9 cellular contexts compared by ENCODE assay signal in the genomic region with DNA sequence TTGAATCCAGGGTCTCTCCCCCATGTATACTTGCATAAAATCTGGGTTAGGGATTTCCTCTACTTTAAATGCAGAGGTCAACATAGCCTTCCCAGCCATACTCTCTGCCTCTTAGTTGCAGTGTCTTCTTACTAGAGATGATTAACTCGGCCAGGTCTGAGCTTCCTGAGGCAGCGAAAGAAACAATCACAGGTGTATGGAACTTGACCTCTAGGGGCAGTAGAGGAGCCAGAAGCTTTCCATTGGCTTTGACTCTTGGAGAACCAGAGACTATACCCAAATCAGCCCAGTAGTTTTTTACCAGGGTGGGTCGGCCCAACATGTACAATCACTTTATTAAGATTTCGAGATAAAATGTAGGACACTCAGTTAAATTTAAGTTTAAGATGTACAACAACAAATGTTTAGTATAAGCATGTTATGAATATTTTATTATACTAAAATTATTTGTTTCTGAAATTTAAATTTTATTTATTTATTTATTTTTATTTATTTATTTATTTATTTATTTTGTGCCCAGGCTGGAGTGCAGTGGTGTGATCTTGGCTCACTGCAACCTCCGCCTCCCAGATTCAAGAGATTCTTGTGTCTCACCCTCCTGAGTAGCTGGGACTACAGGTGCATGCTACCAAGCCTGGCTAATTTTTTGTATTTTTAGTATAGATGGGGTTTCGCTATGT. TPM values are rescaled to one million over a fixed set of nuclear protein-coding genes. Genes with fewer than 3 reads are reported as not detected.
A peak's percentile ranks its signal among the peaks of the same experiment; 100 is the strongest.
DNase-seq lines count a peak whose midpoint lies in the region; ATAC-seq and TF ChIP-seq lines count a peak whose summit lies in the region.
"Had no signal": no experiment of that assay in that cellular context is flagged by ENCODE, and none has a peak within 500 bp of the region (broad histone marks: within the 10 kb centered on the region; RNA-seq: fewer than 3 reads in every experiment).

No MANE protein-coding gene starts in this region.

- intact Hi-C loops in MCF 10A (cut with micrococcal nuclease) (no loop called here), breast epithelium (cut with DNase I; ENCODE audit: low total_unique reads) (loop anchor here (5.0 kb wide), 1 partner anchor 504 kb away; no protein-coding TSS in a partner anchor), lower lobe of right lung (cut with DNase I) (no loop called here)

- no TSS peak for BruUV-seq in MCF 10A (replicated peaks; lab: Mats Ljungman, UMichigan)

- no peak for ATAC-seq in lower lobe of right lung
- ATAC-seq in T-helper 17 cell, result no peak

- H3K4me1 ChIP-seq in breast epithelium, result no peaks in the 10 kb centered on the region
- no peaks in the 10 kb centered on the region for H3K4me1 ChIP-seq in lower lobe of right lung

- H3K27ac ChIP-seq in breast epithelium (no peak overlapping the region), lower lobe of right lung (no peak overlapping the region)

- H3K4me3 Mint-ChIP-seq in MCF 10A (ENCODE audit: unreplicated experiment) (no peak overlapping the region), HFFc6 (no peak overlapping the region), T-helper 17 cell (no peak overlapping the region)

- TF ChIP-seq POLR2A in breast epithelium (IDR thresholded peaks at IDR 0.05), result no peak

- H3K27me3 Mint-ChIP-seq in MCF 10A (ENCODE audit: insufficient read depth, unreplicated experiment) (no peaks in the 10 kb centered on the region), HFFc6 (ENCODE audit: insufficient read depth) (peaks cover 3% of the 10 kb centered on the region), T-helper 17 cell (peaks cover 44% of the 10 kb centered on the region)

- no peaks in the 10 kb centered on the region for H3K36me3 ChIP-seq in breast epithelium
- H3K36me3 ChIP-seq in lower lobe of right lung, result no peaks in the 10 kb centered on the region

- no peak overlapping the region for H3K27ac Mint-ChIP-seq in MCF 10A (ENCODE audit: low read depth, unreplicated experiment)
- no peak overlapping the region for H3K27ac Mint-ChIP-seq in HFFc6
- H3K27ac Mint-ChIP-seq in T-helper 17 cell, result no peak overlapping the region
- H3K27ac Mint-ChIP-seq: activated naive CD4-positive, alpha-beta T cell treated with anti-CD3 and anti-CD28 coated beads, Interleukin-2, amount 50 U/mL, for 72 hours had no signal

- CTCF ChIA-PET in MCF 10A (lab: Yijun Ruan, JAX), result interaction anchor here (0.6 to 1.1 kb wide), 3 partner anchors 29 to 609 kb away, joined by 3 to 7 read pairs (median 3); no protein-coding TSS in a partner anchor

- H3K4me1 Mint-ChIP-seq in MCF 10A (ENCODE audit: insufficient read depth, unreplicated experiment), result no peaks in the 10 kb centered on the region
- no peaks in the 10 kb centered on the region for H3K4me1 Mint-ChIP-seq in HFFc6 (ENCODE audit: low read depth)
- no peaks in the 10 kb centered on the region for H3K4me1 Mint-ChIP-seq in T-helper 17 cell

- in situ Hi-C loops in SK-MEL-5 (cut with HindIII; ENCODE audit: low pct_unique_long_range_greater_than_20kb, low sequenced_read_pairs), result no loop called here

- no peaks in the 10 kb centered on the region for H3K27me3 ChIP-seq in breast epithelium
- H3K27me3 ChIP-seq in lower lobe of right lung (ENCODE audit: low read depth), result no peaks in the 10 kb centered on the region

- no peaks in the 10 kb centered on the region for H3K9me3 ChIP-seq in breast epithelium
- H3K9me3 ChIP-seq in lower lobe of right lung, result no peaks in the 10 kb centered on the region
- H3K9me3 ChIP-seq in T-helper 17 cell (ENCODE audit: control insufficient read depth, low read length, poor library complexity, severe bottlenecking), result no peaks in the 10 kb centered on the region

- H3K36me3 Mint-ChIP-seq in MCF 10A (ENCODE audit: insufficient read depth, unreplicated experiment) (no peaks in the 10 kb centered on the region), HFFc6 (ENCODE audit: low read depth) (no peaks in the 10 kb centered on the region), T-helper 17 cell (ENCODE audit: low read depth) (no peaks in the 10 kb centered on the region)
- H3K36me3 Mint-ChIP-seq: activated naive CD4-positive, alpha-beta T cell treated with anti-CD3 and anti-CD28 coated beads, Interleukin-2, amount 50 U/mL, for 72 hours had no signal

- H3K9me3 Mint-ChIP-seq in MCF 10A (ENCODE audit: unreplicated experiment) (no peaks in the 10 kb centered on the region), HFFc6 (no peaks in the 10 kb centered on the region)
- H3K9me3 Mint-ChIP-seq: activated naive CD4-positive, alpha-beta T cell treated with anti-CD3 and anti-CD28 coated beads, Interleukin-2, amount 50 U/mL, for 72 hours had no signal

- POLR2A ChIA-PET in MCF 10A (lab: Yijun Ruan, JAX), result no interaction called here

- H3K4me3 ChIP-seq in breast epithelium (no peak overlapping the region), lower lobe of right lung (no peak overlapping the region)

- peak; percentile 26 for TF ChIP-seq CTCF in MCF 10A (IDR thresholded peaks at IDR 0.05; ENCODE audit: unreplicated experiment)
- no peak for TF ChIP-seq CTCF in breast epithelium (IDR thresholded peaks at IDR 0.05)
- peak; percentile 49 for TF ChIP-seq CTCF in HFFc6 (IDR thresholded peaks at IDR 0.05)
- peak; percentile 36 for TF ChIP-seq CTCF in lower lobe of right lung (IDR thresholded peaks at IDR 0.05)

- peak; percentile 39 for DNase-seq in MCF 10A (ENCODE audit: unreplicated experiment)
- no peak for DNase-seq in breast epithelium (ENCODE audit: low spot score in 2 of 2)
- DNase-seq in HFFc6, result no peak
- DNase-seq in SK-MEL-5 (ENCODE audit: low read depth, low spot score), result peak; percentile 60
- no peak for DNase-seq in lower lobe of right lung
- DNase-seq in OCI-M2 (lab: John Stamatoyannopoulos, UW; ENCODE audit: unreplicated experiment), result no peak
- no peak for DNase-seq in NCI-H1417 (lab: John Stamatoyannopoulos, UW)
- no peak for DNase-seq in T-helper 17 cell

RNA-seq across cellular contexts. Expression of a gene that starts 48.0 kb away (rescaled TPM):
- not detected in 2 replicates for total RNA-seq in MCF 10A (2022)
- 1 to 10 TPM in 1 of 3 donors, under 1 TPM in 2; 0.29 to 1.8 (median 0.33) TPM for total RNA-seq in breast epithelium
- not detected for total RNA-seq in HFFc6 (2021; fragmentation: NEBNext Ultra II Directional; extraction: Animal tissue kit (Norgen Biotek cat#: 25700))
- total RNA-seq in SK-MEL-5 (2014; rRNA removed; shearing (Covaris generic)), result not detected in 2 replicates
- polyA plus RNA-seq in SK-MEL-5 (2015; cell fraction: cytosol; rRNA removed), result not detected in 2 replicates
- not detected in 2 replicates for polyA plus RNA-seq in SK-MEL-5 (2015; cell fraction: nucleus; rRNA removed)
- total RNA-seq in lower lobe of right lung, result 0.24 TPM
- not detected for total RNA-seq in T-helper 17 cell
- total RNA-seq: activated naive CD4-positive, alpha-beta T cell treated with anti-CD3 and anti-CD28 coated beads, Interleukin-2, amount 50 U/mL, for 72 hours had no signal

Comparison
In these comparisons a context has a peak if more than half of its experiments do, and no peak if none do; other contexts are left out.
1. DNase-seq: peak in MCF 10A (single experiment) and SK-MEL-5 (single experiment); none in breast epithelium (0 of 2), HFFc6 (single experiment), lower lobe of right lung (single experiment), OCI-M2 (single experiment), NCI-H1417 (0 of 3) and T-helper 17 cell (0 of 3).
2. CTCF ChIP-seq: peak in MCF 10A (single experiment), HFFc6 (single experiment) and lower lobe of right lung (single experiment); none in breast epithelium (0 of 3).